Comparison of ENCODE assay signal across 8 cellular contexts in the genomic region with DNA sequence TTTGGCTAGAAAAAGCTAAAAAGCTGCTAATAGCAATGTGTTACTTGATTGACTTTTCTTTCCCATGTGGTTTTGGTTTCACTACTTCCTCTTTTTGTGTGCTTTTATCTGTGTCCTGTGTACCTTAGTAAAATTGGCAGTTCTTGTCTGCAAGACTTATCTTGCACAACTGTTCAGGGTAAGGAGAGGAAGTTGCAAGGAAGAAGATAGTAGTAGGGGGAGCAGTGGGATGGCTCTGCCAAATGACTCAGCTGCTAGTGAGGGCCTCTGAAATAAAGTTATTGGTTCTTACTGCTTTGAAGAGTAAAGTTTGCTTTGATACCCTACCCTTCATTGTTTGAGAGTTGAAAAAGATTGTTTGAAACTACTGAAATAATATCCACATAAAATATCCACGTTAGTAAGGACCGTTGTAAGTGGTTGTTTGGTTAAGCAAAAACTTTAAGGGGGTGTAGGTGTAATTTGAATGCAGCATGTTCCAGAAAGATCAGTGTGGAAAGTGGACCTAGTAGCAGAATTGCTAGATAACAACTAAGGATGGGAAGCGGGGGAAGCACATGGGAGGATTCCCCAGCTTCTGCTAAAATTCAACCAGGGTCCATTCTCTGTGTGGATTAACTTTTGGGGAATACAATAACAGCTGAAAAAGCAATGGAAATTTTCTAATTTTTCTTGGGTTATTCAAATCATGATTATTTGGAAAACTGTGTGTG.
A peak's percentile ranks its signal among the peaks of the same experiment; 100 is the strongest.
DNase-seq lines count a peak whose midpoint lies in the region; ATAC-seq and TF ChIP-seq lines count a peak whose summit lies in the region.

No MANE protein-coding gene starts in this region.

- intact Hi-C loops in cardiac septum (cut with DNase I), result no loop called here
- intact Hi-C loops in posterior cingulate gyrus (cut with DNase I), result no loop called here

- H2AFZ ChIP-seq in neuronal stem cell (ENCODE audit: low read length), result no peak overlapping the region

- no peak overlapping the region for H3K14ac ChIP-seq in neuronal stem cell (ENCODE audit: low read length)

- WGBS in neuronal stem cell (ENCODE audit: extremely low coverage in 2 of 2, insufficient read length in 2 of 2, insufficient replicate concordance in 1 of 2), 2 donors, result no CpG with 5 or more reads among the region's 3 CpGs

- H2BK5ac ChIP-seq in neuronal stem cell (ENCODE audit: low read length), result no peak overlapping the region

- no peak overlapping the region for H3K18ac ChIP-seq in neuronal stem cell (ENCODE audit: low read length)

- no peak overlapping the region for H2BK15ac ChIP-seq in neuronal stem cell (ENCODE audit: low read length)

- DNase-seq in cardiac muscle cell (ENCODE audit: low read depth in 1 of 2, low spot score in 1 of 2), result peak in 1 of 2 donors; percentile 83
- DNase-seq in cardiac septum (ENCODE audit: low spot score), result no peak
- DNase-seq in astrocyte of the spinal cord (ENCODE audit: low read depth, low spot score), result peak; percentile 45
- no peak for DNase-seq in nephron progenitor cell
- no peak for DNase-seq in posterior cingulate gyrus
- DNase-seq in dedifferentiated amniotic fluid mesenchymal stem cell (ENCODE audit: extremely low spot score), result no peak
- no peak for DNase-seq in neuronal stem cell (ENCODE audit: low spot score)

- H3K4me3 Mint-ChIP-seq in nephron progenitor cell, result no peak overlapping the region

- no peak overlapping the region for H3K9ac ChIP-seq in neuronal stem cell (ENCODE audit: low read depth, low read length, poor library complexity)

- H4K8ac ChIP-seq in neuronal stem cell (ENCODE audit: low read depth, low read length), result no peak overlapping the region

- no peak overlapping the region for H3K23ac ChIP-seq in neuronal stem cell (ENCODE audit: low read depth, low read length, poor library complexity)

- H3K4me1 ChIP-seq in cardiac muscle cell (ENCODE audit: low read depth) (peaks cover 6% of the 10 kb centered on the region), neuronal stem cell (ENCODE audit: control insufficient read depth in 2 of 2, insufficient read depth in 1 of 2, low read depth in 1 of 2, low read length in 2 of 2) (no peaks in the 10 kb centered on the region)

- no peaks in the 10 kb centered on the region for H3K9me3 Mint-ChIP-seq in nephron progenitor cell

- H3K9me3 ChIP-seq in cardiac muscle cell (ENCODE audit: low read depth) (no peaks in the 10 kb centered on the region), neuronal stem cell (replicated peaks in 1 of 2; ENCODE audit: control insufficient read depth in 2 of 2, insufficient read depth in 1 of 2, low read depth in 1 of 2, low read length in 2 of 2) (no peaks in the 10 kb centered on the region)

- H4K91ac ChIP-seq in neuronal stem cell (ENCODE audit: low read depth, low read length, poor library complexity), result no peak overlapping the region

- H3K27me3 Mint-ChIP-seq in nephron progenitor cell (ENCODE audit: low read depth, poor library complexity), result no peaks in the 10 kb centered on the region

- H3K27ac ChIP-seq in cardiac muscle cell, result peak overlapping the region; percentile 72
- no peak overlapping the region for H3K27ac ChIP-seq in neuronal stem cell (replicated peaks; ENCODE audit: low read length)

- no peak overlapping the region for H3K4me2 ChIP-seq in neuronal stem cell (ENCODE audit: insufficient read depth, low read length, poor library complexity, severe bottlenecking)

- no peak overlapping the region for H2BK12ac ChIP-seq in neuronal stem cell (ENCODE audit: low read length)

- H3K4ac ChIP-seq in neuronal stem cell (ENCODE audit: low read length), result no peak overlapping the region

- H3K4me1 Mint-ChIP-seq in nephron progenitor cell, result peaks cover 16% of the 10 kb centered on the region

- peak overlapping the region; percentile 95 for H3K27ac Mint-ChIP-seq in nephron progenitor cell

- peaks cover 53% of the 10 kb centered on the region for H3K36me3 Mint-ChIP-seq in nephron progenitor cell (ENCODE audit: low read depth)

- ATAC-seq in HG03575 (IDR thresholded peaks at IDR 0.05; ENCODE audit: extremely low read depth, insufficient number of reproducible peaks, low FRiP score, unreplicated experiment), result peak; percentile 82

- H2AK5ac ChIP-seq in neuronal stem cell (ENCODE audit: low read depth, low read length), result no peak overlapping the region

- H3K27me3 ChIP-seq in cardiac muscle cell, result no peaks in the 10 kb centered on the region
- H3K27me3 ChIP-seq in neuronal stem cell (ENCODE audit: control insufficient read depth in 3 of 3, insufficient read depth in 3 of 3, low read depth in 1 of 3, low read length in 3 of 3), result no peaks in the 10 kb centered on the region

- peaks cover 39% of the 10 kb centered on the region for H3K36me3 ChIP-seq in cardiac muscle cell
- peaks cover 4 to 45% of the 10 kb centered on the region in 2 donors for H3K36me3 ChIP-seq in neuronal stem cell (replicated peaks in 1 of 2; ENCODE audit: control insufficient read depth in 2 of 2, insufficient read depth in 2 of 2, low read length in 2 of 2)

- H3K4me3 ChIP-seq in cardiac muscle cell (no peak overlapping the region), astrocyte of the spinal cord (ENCODE audit: low read depth, low read length) (no peak overlapping the region), neuronal stem cell (ENCODE audit: low read length in 2 of 2) (no peak overlapping the region)

- TF ChIP-seq CTCF in cardiac muscle cell (IDR thresholded peaks at IDR 0.05; ENCODE audit: low read depth, low read length), result no peak
- no peak for TF ChIP-seq CTCF in astrocyte of the spinal cord (IDR thresholded peaks at IDR 0.05; ENCODE audit: low read depth, low read length)
- TF ChIP-seq CTCF in nephron progenitor cell (IDR thresholded peaks at IDR 0.05), result no peak

- H3K79me1 ChIP-seq in neuronal stem cell (ENCODE audit: low read depth, low read length), result no peaks in the 10 kb centered on the region

- in situ Hi-C loops in astrocyte of the spinal cord (cut with HindIII; ENCODE audit: low sequenced_read_pairs), result no loop called here

- H2BK120ac ChIP-seq in neuronal stem cell (ENCODE audit: low read depth, low read length), result no peak overlapping the region
